ENCODE assay signal across 8 cellular contexts in the genomic region with DNA sequence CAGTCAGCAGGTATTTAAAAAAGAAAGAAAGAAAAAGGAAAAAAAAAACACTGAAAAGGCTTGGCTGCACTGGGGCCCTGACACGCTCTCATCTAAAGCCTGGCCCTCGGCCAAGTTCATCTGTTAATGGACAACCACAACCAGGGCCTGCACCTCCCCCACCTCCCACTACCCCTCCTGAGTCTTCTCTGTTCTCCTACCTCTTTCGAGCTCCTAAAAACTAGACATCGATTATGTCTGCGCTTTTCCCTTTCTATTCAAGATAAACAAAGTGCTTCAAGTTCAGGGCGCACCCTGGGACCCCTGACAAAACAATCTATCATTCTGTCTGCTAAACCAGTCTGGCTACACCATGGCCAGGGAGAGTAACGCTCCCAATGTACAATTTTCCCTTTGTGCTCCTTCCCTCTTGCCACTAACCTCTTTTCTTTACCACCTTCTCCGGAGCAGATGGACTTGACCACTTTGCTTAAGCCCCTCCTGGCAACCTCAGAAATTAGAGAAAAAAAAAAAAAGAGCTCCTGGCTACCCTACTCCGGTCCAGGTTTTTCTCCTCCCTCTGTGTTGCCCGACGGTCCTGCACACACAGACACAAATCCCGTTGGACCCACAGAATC. TPM values are rescaled to one million over a fixed set of nuclear protein-coding genes. Genes with fewer than 3 reads are reported as not detected.
DNase-seq lines count a peak whose midpoint lies in the region; ATAC-seq, FAIRE-seq and TF ChIP-seq lines count a peak whose summit lies in the region.

No MANE protein-coding gene starts in this region.

- H3K27ac ChIP-seq in HL-60 (replicated peaks) (peak overlapping the region; percentile 48), cardiac muscle cell (peak overlapping the region; percentile 77)

- H3K36me3 ChIP-seq in cardiac muscle cell = no peaks in the 10 kb centered on the region

- H3K9me3 ChIP-seq in cardiac muscle cell (ENCODE audit: low read depth) = no peaks in the 10 kb centered on the region

- no peak for FAIRE-seq in HTR-8/SVneo (lab: Jason Lieb, UNC)

- ATAC-seq in Right ventricle myocardium superior (ENCODE audit: poor library complexity) = peak; percentile 74

- peak; percentile 78 for DNase-seq in Right ventricle myocardium superior
- DNase-seq in cardiac septum (ENCODE audit: low spot score) = no peak
- DNase-seq in HL-60 (ENCODE audit: low read depth in 1 of 2, low spot score in 1 of 2) = peak; percentile 55 to 90
- peak; percentile 62 for DNase-seq in NOMO-1 treated with DMSO at 0.1 percent for 48 hours (lab: John Stamatoyannopoulos, UW; ENCODE audit: unreplicated experiment)
- DNase-seq in cardiac muscle cell (ENCODE audit: low read depth in 1 of 2, low spot score in 1 of 2) = peak; percentile 62 to 91
- no peak for DNase-seq in HTR-8/SVneo (ENCODE audit: insufficient read length, low spot score)
- DNase-seq in GM13977 (ENCODE audit: low spot score) = no peak
- no peak for DNase-seq in T1000 (lab: John Stamatoyannopoulos, UW)

- no peak for TF ChIP-seq CTCF in HL-60 (IDR thresholded peaks at IDR 0.05; ENCODE audit: insufficient read depth, low read length)
- no peak for TF ChIP-seq CTCF in cardiac muscle cell (IDR thresholded peaks at IDR 0.05; ENCODE audit: low read depth, low read length)
- TF ChIP-seq CTCF in GM13977 (IDR thresholded peaks at IDR 0.05; ENCODE audit: extremely low read depth, insufficient read depth, missing control alignments) = no peak

- H3K4me1 ChIP-seq in cardiac muscle cell (ENCODE audit: low read depth) = peaks cover 64% of the 10 kb centered on the region

- intact Hi-C loops in Right ventricle myocardium superior (cut with DNase I) (loop anchor here (10.0 kb wide), 1 partner anchor 96 kb away; no protein-coding TSS in a partner anchor), cardiac septum (cut with DNase I) (loop anchor here (5.0 kb wide), 1 partner anchor 43 kb away; no protein-coding TSS in a partner anchor)

- no peak overlapping the region for H3K4me3 ChIP-seq in HL-60 (replicated peaks; ENCODE audit: insufficient read depth, low read length)
- H3K4me3 ChIP-seq in cardiac muscle cell = peak overlapping the region; percentile 0

- in situ Hi-C loops in GM13977 (cut with MboI; ENCODE audit: low pct_unique_long_range_greater_than_20kb, low sequenced_read_pairs, unreplicated experiment) = loop anchor here (25.0 kb wide), 1 partner anchor 368 kb away; no protein-coding TSS in a partner anchor

- H3K27me3 ChIP-seq in HL-60 (ENCODE audit: insufficient read depth, poor library complexity, severe bottlenecking) (no peaks in the 10 kb centered on the region), cardiac muscle cell (no peaks in the 10 kb centered on the region)

RNA-seq across cellular contexts. Expression of gene BCL11A, which starts 22.7 kb away (rescaled TPM):
- 31.6 TPM for total RNA-seq in Right ventricle myocardium superior
- 16.9 TPM for total RNA-seq in cardiac septum
- 15.7 and 17.1 TPM in 2 replicates for total RNA-seq in cardiac muscle cell
- 19.8 and 20.7 TPM in 2 replicates for polyA plus RNA-seq in cardiac muscle cell

Comparison
In these comparisons a context has a peak if more than half of its experiments do, and no peak if none do; other contexts are left out.
1. DNase-seq: peak in Right ventricle myocardium superior (single experiment), HL-60 (2 of 2), NOMO-1 treated with DMSO at 0.1 percent for 48 hours (single experiment) and cardiac muscle cell (2 of 2); none in cardiac septum (single experiment), HTR-8/SVneo (single experiment), GM13977 (single experiment) and T1000 (single experiment).